Comparison of ENCODE assay signal across 10 cellular contexts in genomic region chr15:92902020-92902419, GRCh38. TPM values are rescaled to one million over a fixed set of nuclear protein-coding genes. Genes with fewer than 3 reads are reported as not detected.
DNase-seq lines count a peak whose midpoint lies in the region; ATAC-seq, FAIRE-seq and TF ChIP-seq lines count a peak whose summit lies in the region.
"Had no signal": no experiment of that assay in that cellular context is flagged by ENCODE, and none has a peak within 500 bp of the region (broad histone marks: within the 10 kb centered on the region; RNA-seq: fewer than 3 reads in every experiment).

No MANE protein-coding gene starts in this region.

- WGBS in HepG2 (ENCODE audit: low lambda C conversion rate): 0% methylated on average over 2 of the region's 2 CpGs

- H3K4me3 ChIP-seq in HepG2 (replicated peaks in 1 of 3; ENCODE audit: insufficient read depth in 1 of 3, low read depth in 2 of 3, low read length in 3 of 3) (peak overlapping the region; percentile 88 to 89 (median 88); a peak in 5 of 6 replicates), tibial artery (peak overlapping the region; percentile 60 to 65)

- H3K27ac Mint-ChIP-seq in activated T-cell treated with anti-CD3 and anti-CD28 coated beads, Interleukin-2, amount 50 U/mL, for 72 hours: peak overlapping the region; percentile 100

- no peak for TF ChIP-seq EP300 in HepG2 (IDR thresholded peaks at IDR 0.05; ENCODE audit: low read depth in 2 of 2, low read length in 2 of 2)
- TF ChIP-seq EP300 in HepG2 (CRISPR knock-in tag; IDR thresholded peaks at IDR 0.05; ENCODE audit: borderline replicate concordance): no peak

- peak overlapping the region; percentile 99 for H3K9ac ChIP-seq in HepG2 (ENCODE audit: insufficient read depth, low read depth, low read length)

- H3K4me2 ChIP-seq in HepG2 (ENCODE audit: low read depth, low read length): peak overlapping the region; percentile 95

- H3K9me3 ChIP-seq in HepG2 (ENCODE audit: low read length) (no peaks in the 10 kb centered on the region), tibial artery (no peaks in the 10 kb centered on the region)

- no peak for TF ChIP-seq RAD21 in HepG2 (CRISPR knock-in tag; IDR thresholded peaks at IDR 0.05)

- in situ Hi-C loops in HepG2 (cut with HindIII; ENCODE audit: extremely low pct_ligation_motif_present, low pct_unique_long_range_greater_than_20kb): no loop called here

- H3K27me3 Mint-ChIP-seq in activated T-cell treated with anti-CD3 and anti-CD28 coated beads, Interleukin-2, amount 50 U/mL, for 72 hours (ENCODE audit: low read depth): no peaks in the 10 kb centered on the region

- ATAC-seq in activated T-cell treated with anti-CD3 and anti-CD28 coated beads, Interleukin-2, amount 50 U/mL, for 72 hours (replicated peaks in 1 of 2): no peak
- ATAC-seq in HepG2 (no peak), HG02938 (IDR thresholded peaks at IDR 0.05; ENCODE audit: unreplicated experiment) (no peak)

- no peak for TF ChIP-seq CTCF in HepG2 (CRISPR knock-in tag; IDR thresholded peaks at IDR 0.05)
- no peak for TF ChIP-seq CTCF in tibial artery (IDR thresholded peaks at IDR 0.05)

- peaks cover 95% of the 10 kb centered on the region for H3K79me2 ChIP-seq in HepG2 (ENCODE audit: insufficient read depth, low read length)

- H3K27me3 ChIP-seq in HepG2 (ENCODE audit: control insufficient read depth in 1 of 2, insufficient read depth in 2 of 2, low read length in 2 of 2) (no peaks in the 10 kb centered on the region; a peak in 1 of 5 replicates), tibial artery (no peaks in the 10 kb centered on the region)

- H3K4me1 ChIP-seq in HepG2 (ENCODE audit: insufficient read depth, low read length) (peaks cover 32% of the 10 kb centered on the region), tibial artery (peaks cover 0 to 66% (median 15%) of the 10 kb centered on the region in 4 donors)

- no peak for FAIRE-seq in HepG2 (lab: Jason Lieb, UNC)

- peak overlapping the region; percentile 100 for H3K27ac ChIP-seq in HepG2 (ENCODE audit: extremely low read length, insufficient read depth, low read length)
- peak overlapping the region; percentile 92 to 95 for H3K27ac ChIP-seq in tibial artery

- H3K4me1 Mint-ChIP-seq in activated T-cell treated with anti-CD3 and anti-CD28 coated beads, Interleukin-2, amount 50 U/mL, for 72 hours (ENCODE audit: low read depth): peaks cover 57% of the 10 kb centered on the region

- H3K36me3 Mint-ChIP-seq in activated T-cell treated with anti-CD3 and anti-CD28 coated beads, Interleukin-2, amount 50 U/mL, for 72 hours (ENCODE audit: insufficient read depth in 2 of 2): peaks cover 24 to 61% of the 10 kb centered on the region in 2 donors

- H3K4me3 Mint-ChIP-seq in activated T-cell treated with anti-CD3 and anti-CD28 coated beads, Interleukin-2, amount 50 U/mL, for 72 hours: peak overlapping the region; percentile 99 to 100

- no TSS peak for BruUV-seq in HepG2 (replicated peaks; lab: Mats Ljungman, UMichigan)

- H3K9me3 Mint-ChIP-seq in activated T-cell treated with anti-CD3 and anti-CD28 coated beads, Interleukin-2, amount 50 U/mL, for 72 hours: peaks cover 3 to 7% of the 10 kb centered on the region in 2 donors

- peaks cover 1 to 17% of the 10 kb centered on the region in 2 experiments; a peak in 4 of 5 replicates for H3K36me3 ChIP-seq in HepG2 (replicated peaks in 1 of 2; ENCODE audit: control insufficient read depth in 1 of 2, insufficient read depth in 2 of 2, low read length in 2 of 2)
- H3K36me3 ChIP-seq in tibial artery: peaks cover 0 to 18% (median 12%) of the 10 kb centered on the region in 3 donors

- DNase-seq in activated T-cell treated with anti-CD3 and anti-CD28 coated beads, Interleukin-2, amount 50 U/mL, for 72 hours: no peak
- no peak for DNase-seq in activated T-cell treated with anti-CD3 and anti-CD28 coated beads, Interleukin-2, amount 50 U/mL, for 48 hours
- DNase-seq in amniotic epithelial cell (ENCODE audit: low read depth) (peak; percentile 69), HepG2 (ENCODE audit: low spot score) (no peak), tibial artery (no peak), HK-2 (ENCODE audit: unreplicated experiment) (no peak), COLO668 (lab: John Stamatoyannopoulos, UW; ENCODE audit: unreplicated experiment) (no peak)
- DNase-seq: GF-D8, NCI-H1048 had no signal

- H4K20me1 ChIP-seq in HepG2 (ENCODE audit: insufficient read depth, low read length): peaks cover 48% of the 10 kb centered on the region

- POLR2A ChIA-PET in HepG2 (lab: Yijun Ruan, JAX): interaction anchor here (5.6 to 10.5 kb wide), 3 partner anchors 19 to 92 kb away, joined by 65 to 185 read pairs (median 184); no protein-coding TSS in a partner anchor

- no peak overlapping the region for H2AFZ ChIP-seq in HepG2 (ENCODE audit: low read length)

- CTCF ChIA-PET in HepG2 (lab: Yijun Ruan, JAX; ENCODE audit: low intra/inter-chr PET ratio, low total read pairs): no interaction called here

- intact Hi-C loops in HepG2 (cut with micrococcal nuclease; ENCODE audit: unreplicated experiment): no loop called here
- intact Hi-C loops in tibial artery (cut with DNase I; ENCODE audit: low total_unique reads): no loop called here

- no peak for TF ChIP-seq POLR2A in HepG2 (IDR thresholded peaks at IDR 0.05; ENCODE audit: insufficient read depth in 1 of 2, low read depth in 2 of 2, low read length in 2 of 2)

TF ChIP-seq in HepG2, 621 proteins besides CTCF, POLR2A, EP300 and RAD21:
- 0 out of 2 replicates have a peak, but pooled peaks have one; percentile 38 for TF ChIP-seq HDAC6 (IDR thresholded peaks at IDR 0.05; ENCODE audit: low read depth, low read length)
- TF ChIP-seq NCOA1 (CRISPR knock-in tag; IDR thresholded peaks at IDR 0.05): no peak
- peak; percentile 51 for TF ChIP-seq RBFOX2 (IDR thresholded peaks at IDR 0.05; ENCODE audit: low read depth, low read length)
- TF ChIP-seq TBL1XR1 (IDR thresholded peaks at IDR 0.05; ENCODE audit: borderline replicate concordance, low read length, partially characterized antibody): no peak
- TF ChIP-seq IRF9 (CRISPR knock-in tag; IDR thresholded peaks at IDR 0.05; ENCODE audit: borderline replicate concordance): no peak
- 0 out of 2 replicates have a peak, but pooled peaks have one; percentile 12 for TF ChIP-seq SAP130 (CRISPR knock-in tag; IDR thresholded peaks at IDR 0.05; ENCODE audit: low read depth)
TF ChIP-seq in HepG2: peak in this region for 3.

RNA-seq across cellular contexts. Expression of gene CHD2, which starts 1.9 kb away (rescaled TPM):
- 100 to 1,000 TPM; 208 to 246 TPM for total RNA-seq in activated T-cell treated with anti-CD3 and anti-CD28 coated beads, Interleukin-2, amount 50 U/mL, for 72 hours
- 47.3 and 54.1 TPM in 2 replicates for total RNA-seq in HepG2 (2016; rRNA removed; fragmentation: Illumina TruSeq; extraction: Trizol)
- 130 and 158 TPM in 2 replicates for total RNA-seq in HepG2 (2016; cell fraction: cytosol; rRNA removed; fragmentation: Illumina TruSeq; extraction: Trizol; ENCODE audit: low read depth)
- total RNA-seq in HepG2 (2016; cell fraction: insoluble cytoplasmic fraction; rRNA removed; fragmentation: Illumina TruSeq; extraction: Trizol): 50.1 and 51.1 TPM in 2 replicates
- 43.6 and 53.4 TPM in 2 replicates for total RNA-seq in HepG2 (2016; cell fraction: membrane; rRNA removed; fragmentation: Illumina TruSeq; extraction: Trizol)
- 176 and 185 TPM in 2 replicates for total RNA-seq in HepG2 (2016; cell fraction: nucleus; rRNA removed; fragmentation: Illumina TruSeq; extraction: Trizol)
- 54.0 and 71.7 TPM in 2 replicates for polyA plus RNA-seq in HepG2 (2011; rRNA removed)
- polyA plus RNA-seq in HepG2 (2011; cell fraction: cytosol; rRNA removed): 36.6 and 46.4 TPM in 2 replicates
- 160 and 205 TPM in 2 replicates for polyA plus RNA-seq in HepG2 (2011; cell fraction: nucleus; rRNA removed)
- polyA plus RNA-seq in HepG2 (2012): 51.4 and 60.1 TPM in 2 replicates
- 2.6 and 2.7 TPM in 2 replicates for polyA plus RNA-seq in HepG2 (2016; cell fraction: cytosol; fragmentation: Illumina TruSeq; extraction: Trizol; ENCODE audit: low read depth)
- polyA plus RNA-seq in HepG2 (2016; cell fraction: insoluble cytoplasmic fraction; fragmentation: Illumina TruSeq; extraction: Trizol; ENCODE audit: low read depth): 33.4 and 39.2 TPM in 2 replicates
- 5.7 and 7.2 TPM in 2 replicates for polyA plus RNA-seq in HepG2 (2016; cell fraction: membrane; fragmentation: Illumina TruSeq; extraction: Trizol; ENCODE audit: low read depth)
- 104 and 120 TPM in 2 replicates for polyA plus RNA-seq in HepG2 (2016; cell fraction: nucleus; fragmentation: Illumina TruSeq; extraction: Trizol; ENCODE audit: insufficient read depth, low read depth)
- polyA minus RNA-seq in HepG2 (2011; rRNA and poly(A)+ RNA removed; ENCODE audit: low replicate concordance): 70.2 and 75.7 TPM in 2 replicates
- polyA minus RNA-seq in HepG2 (2011; cell fraction: cytosol; rRNA and poly(A)+ RNA removed): 53.5 and 70.4 TPM in 2 replicates
- 605 and 632 TPM in 2 replicates for polyA minus RNA-seq in HepG2 (2011; cell fraction: nucleus; rRNA and poly(A)+ RNA removed)
